In genomic region chr19:35715981-35716734, GRCh38 we compare ENCODE assay signal across 9 cellular contexts. TPM values are rescaled to one million over a fixed set of nuclear protein-coding genes. Genes with fewer than 3 reads are reported as not detected.
DNase-seq lines count a peak whose midpoint lies in the region; ATAC-seq and TF ChIP-seq lines count a peak whose summit lies in the region.
"Had no signal": no experiment of that assay in that cellular context is flagged by ENCODE, and none has a peak within 500 bp of the region (broad histone marks: within the 10 kb centered on the region; RNA-seq: fewer than 3 reads in every experiment).

No MANE protein-coding gene starts in this region.

- ATAC-seq in HG02885 (IDR thresholded peaks at IDR 0.05; ENCODE audit: poor library complexity, unreplicated experiment) (peak; percentile 5), GM21367 (IDR thresholded peaks at IDR 0.05; ENCODE audit: unreplicated experiment) (no peak), HG02763 (IDR thresholded peaks at IDR 0.05; ENCODE audit: unreplicated experiment) (no peak)

- no peaks in the 10 kb centered on the region for H3K27me3 ChIP-seq in esophagus squamous epithelium

- peak overlapping the region; percentile 85 to 96 (median 95) for H3K27ac Mint-ChIP-seq in nephron

- H3K9me3 Mint-ChIP-seq in nephron, result no peaks in the 10 kb centered on the region

- H3K4me3 ChIP-seq in esophagus squamous epithelium, result peak overlapping the region; percentile 75 to 98 (median 94)

- DNase-seq in COLO829 (ENCODE audit: low spot score) (peak; percentile 64), esophagus squamous epithelium (lab: John Stamatoyannopoulos, UW) (no peak), D341Med (ENCODE audit: low spot score) (no peak)

- intact Hi-C loops in esophagus squamous epithelium (cut with DNase I), result loop anchor here (2.0 to 10.0 kb wide), 2 partner anchors 21 to 171 kb away; partner anchors contain the start of gene TMEM147

- peaks cover 24 to 46% (median 25%) of the 10 kb centered on the region in 3 donors for H3K4me1 ChIP-seq in esophagus squamous epithelium

- H3K36me3 ChIP-seq in esophagus squamous epithelium, result peaks cover 0 to 18% (median 7%) of the 10 kb centered on the region in 3 donors

- H3K4me1 Mint-ChIP-seq in nephron, result peaks cover 13% of the 10 kb centered on the region

- no peak for TF ChIP-seq POLR2A in esophagus squamous epithelium (IDR thresholded peaks at IDR 0.05)

- TF ChIP-seq CTCF in VCaP (conservative IDR thresholded peaks at IDR 0.05), result no peak
- no peak for TF ChIP-seq CTCF in esophagus squamous epithelium (IDR thresholded peaks at IDR 0.05)
- no peak for TF ChIP-seq CTCF in nephron (IDR thresholded peaks at IDR 0.05; ENCODE audit: unreplicated experiment in 3 of 3)

- no peaks in the 10 kb centered on the region for H3K9me3 ChIP-seq in esophagus squamous epithelium

- H3K36me3 Mint-ChIP-seq in nephron (ENCODE audit: low read depth), result peaks cover 7% of the 10 kb centered on the region

- H3K27ac ChIP-seq in VCaP (peak overlapping the region; percentile 98), esophagus squamous epithelium (peak overlapping the region; percentile 86 to 98 (median 94))

- peak overlapping the region; percentile 90 to 91 (median 90) for H3K4me3 Mint-ChIP-seq in nephron

- WGBS in esophagus squamous epithelium, 2 donors, result 1 to 4% methylated on average over 21 to 34 of the region's 48 CpGs

- H3K27me3 Mint-ChIP-seq in nephron (ENCODE audit: low read depth), result peaks cover 4% of the 10 kb centered on the region

RNA-seq across cellular contexts. Expression of gene KMT2B, which starts 1.6 kb away (rescaled TPM):
- 10 to 100 TPM in 3 of 4 donors, 1 to 10 TPM in 1; 7.5 to 33.7 (median 15.6) TPM for total RNA-seq in esophagus squamous epithelium

RNA-seq across cellular contexts. Expression of gene ZBTB32, which starts 11.8 kb away (rescaled TPM):
- total RNA-seq in esophagus squamous epithelium, result under 1 TPM in 1 of 4 donors, not detected in 3; 0.38 TPM
- total RNA-seq: SK-MEL-5 had no signal

RNA-seq across cellular contexts. Expression of gene IGFLR1, which starts 26.1 kb away (rescaled TPM):
- total RNA-seq in esophagus squamous epithelium, result 1 to 10 TPM in 3 of 4 donors, under 1 TPM in 1; 0.87 to 4.8 (median 4.3) TPM

RNA-seq across cellular contexts. Expression of gene U2AF1L4, which starts 29.1 kb away (rescaled TPM):
- 10 to 100 TPM; 10.2 to 19.0 (median 17.5) TPM for total RNA-seq in esophagus squamous epithelium

RNA-seq across cellular contexts. Expression of gene PSENEN, which starts 29.3 kb away (rescaled TPM):
- 10 to 100 TPM; 23.3 to 33.9 (median 32.3) TPM for total RNA-seq in esophagus squamous epithelium
